Comparison of ENCODE assay signal across 8 cellular contexts in genomic region chr6:28816909-28817807, GRCh38.
A peak's percentile ranks its signal among the peaks of the same experiment; 100 is the strongest.
DNase-seq lines count a peak whose midpoint lies in the region; ATAC-seq, FAIRE-seq and TF ChIP-seq lines count a peak whose summit lies in the region.

No MANE protein-coding gene starts in this region.

- 10% methylated on average over 17 to 27 of the region's 27 CpGs for WGBS in endodermal cell (ENCODE audit: insufficient coverage in 1 of 2, insufficient read length in 1 of 2), 2 experiments

- H3K4me1 Mint-ChIP-seq in endodermal cell, result peaks cover 18% of the 10 kb centered on the region
- peaks cover 6 to 10% of the 10 kb centered on the region in 2 donors for H3K4me1 Mint-ChIP-seq in immature natural killer cell

- peaks cover 2% of the 10 kb centered on the region for H3K9me3 Mint-ChIP-seq in endodermal cell
- H3K9me3 Mint-ChIP-seq in immature natural killer cell, result peaks cover 7 to 46% (median 13%) of the 10 kb centered on the region in 6 donors

- H3K4me1 ChIP-seq in endodermal cell (ENCODE audit: control insufficient read depth, insufficient read depth, low read length), result no peaks in the 10 kb centered on the region
- H3K4me1 ChIP-seq in right atrium auricular region, result no peaks in the 10 kb centered on the region

- H3K4me3 ChIP-seq in endodermal cell (ENCODE audit: low read length) (peak overlapping the region; percentile 82), right atrium auricular region (no peak overlapping the region)

- TF ChIP-seq CTCF in endodermal cell (conservative IDR thresholded peaks at IDR 0.05) (no peak), right atrium auricular region (IDR thresholded peaks at IDR 0.05) (no peak)

- H3K27ac Mint-ChIP-seq in endodermal cell, result no peak overlapping the region
- no peak overlapping the region for H3K27ac Mint-ChIP-seq in immature natural killer cell

- H3K27me3 ChIP-seq in endodermal cell (ENCODE audit: control insufficient read depth, insufficient read depth, low read length, poor library complexity, severe bottlenecking) (peaks cover 95% of the 10 kb centered on the region), right atrium auricular region (peaks cover 19 to 47% of the 10 kb centered on the region in 2 donors)

- H3K36me3 ChIP-seq in endodermal cell (ENCODE audit: control insufficient read depth, insufficient read depth, low read length) (no peaks in the 10 kb centered on the region), right atrium auricular region (no peaks in the 10 kb centered on the region)

- DNase-seq in AG20443 (ENCODE audit: low spot score) (peak; percentile 38), H54 (ENCODE audit: insufficient read length, low spot score) (no peak), NCI-H82 treated with DMSO at 0.1 percent for 48 hours (lab: John Stamatoyannopoulos, UW; ENCODE audit: unreplicated experiment) (peak; percentile 31), endodermal cell (peak; percentile 87), immature natural killer cell (no peak), right atrium auricular region (ENCODE audit: low spot score) (no peak)

- H3K27ac ChIP-seq in endodermal cell (ENCODE audit: low read depth, low read length) (no peak overlapping the region), right atrium auricular region (no peak overlapping the region)

- H3K27me3 Mint-ChIP-seq in endodermal cell (ENCODE audit: insufficient read depth), result peaks cover 96% of the 10 kb centered on the region
- H3K27me3 Mint-ChIP-seq in immature natural killer cell (ENCODE audit: low read depth in 3 of 3), result peaks cover 37 to 68% (median 54%) of the 10 kb centered on the region in 3 donors

- H3K9me3 ChIP-seq in endodermal cell (ENCODE audit: control insufficient read depth, low read length), result no peaks in the 10 kb centered on the region
- no peaks in the 10 kb centered on the region for H3K9me3 ChIP-seq in right atrium auricular region

- TF ChIP-seq POLR2A in H54 (IDR thresholded peaks at IDR 0.05; ENCODE audit: low read depth, low read length), result no peak

- ATAC-seq in GM19328 (IDR thresholded peaks at IDR 0.05; ENCODE audit: unreplicated experiment), result no peak
- no peak for ATAC-seq in GM19467 (IDR thresholded peaks at IDR 0.05; ENCODE audit: unreplicated experiment)

- peak; percentile 96 for FAIRE-seq in H54 (lab: Jason Lieb, UNC)

- no peaks in the 10 kb centered on the region for H3K36me3 Mint-ChIP-seq in endodermal cell (ENCODE audit: low read depth)
- peaks cover 0 to 11% (median 0%) of the 10 kb centered on the region in 3 donors for H3K36me3 Mint-ChIP-seq in immature natural killer cell

- H3K4me3 Mint-ChIP-seq in endodermal cell, result peak overlapping the region; percentile 55
- H3K4me3 Mint-ChIP-seq in immature natural killer cell, result peak overlapping the region in 1 of 5 donors; percentile 5

- H3K9ac ChIP-seq in endodermal cell (ENCODE audit: extremely low read depth, low read length, poor library complexity, severe bottlenecking), result no peak overlapping the region

Comparison
In these comparisons a context has a peak if more than half of its experiments do, and no peak if none do; other contexts are left out.
1. DNase-seq: peak in AG20443 (single experiment), NCI-H82 treated with DMSO at 0.1 percent for 48 hours (single experiment) and endodermal cell (single experiment); none in H54 (single experiment), immature natural killer cell (0 of 3) and right atrium auricular region (single experiment).